Comparison of ENCODE assay signal across 21 cellular contexts in the genomic region with DNA sequence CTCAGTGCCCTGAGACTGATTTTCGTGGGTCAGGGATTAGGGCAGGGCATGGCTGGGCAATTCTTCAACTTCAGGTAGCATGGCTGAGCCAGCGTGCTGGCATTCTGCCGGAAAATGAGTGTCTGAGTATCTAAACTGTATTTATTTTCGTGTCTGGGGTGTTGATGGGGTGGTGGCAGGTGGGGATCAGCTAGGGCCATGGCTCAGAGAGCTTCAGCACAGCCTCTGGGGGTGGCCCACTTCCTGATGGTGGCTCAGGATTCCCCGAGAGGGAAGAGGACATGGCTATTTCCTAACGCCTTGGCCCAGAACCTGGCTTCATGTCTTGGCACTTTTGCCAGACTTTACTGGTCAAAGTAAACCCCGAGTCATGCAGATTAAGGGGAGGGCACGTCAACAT.
"Had no signal": no experiment of that assay in that cellular context is flagged by ENCODE, and none has a peak within 500 bp of the region (broad histone marks: within the 10 kb centered on the region; RNA-seq: fewer than 3 reads in every experiment).

No MANE protein-coding gene starts in this region.

- H3K27ac Mint-ChIP-seq: activated CD4-positive, alpha-beta memory T cell treated with anti-CD3 and anti-CD28 coated beads for 36 hours; activated naive CD8-positive, alpha-beta T cell treated with anti-CD3 and anti-CD28 coated beads, Interleukin-2, amount 10 ng/mL, durations not matched to agents 7 days and 5 days; activated T-helper 17 cell treated with anti-CD3 and anti-CD28 coated beads, Interleukin-2, amount 50 U/mL, for 72 hours; T-helper 17 cell had no signal

- H3K27me3 ChIP-seq: adrenal gland, MG63 had no signal

- H3K4me1 Mint-ChIP-seq: activated T-helper 17 cell treated with anti-CD3 and anti-CD28 coated beads, Interleukin-2, amount 50 U/mL, for 72 hours; T-helper 17 cell had no signal

- H3K27me3 Mint-ChIP-seq: activated CD4-positive, alpha-beta memory T cell treated with anti-CD3 and anti-CD28 coated beads for 36 hours; activated T-helper 17 cell treated with anti-CD3 and anti-CD28 coated beads, Interleukin-2, amount 50 U/mL, for 72 hours; T-helper 17 cell had no signal

- H3K36me3 Mint-ChIP-seq: activated CD4-positive, alpha-beta memory T cell treated with anti-CD3 and anti-CD28 coated beads for 36 hours; activated naive CD8-positive, alpha-beta T cell treated with anti-CD3 and anti-CD28 coated beads, Interleukin-2, amount 10 ng/mL, durations not matched to agents 7 days and 5 days; WTC11 had no signal

- H3K9me3 Mint-ChIP-seq: activated CD4-positive, alpha-beta memory T cell treated with anti-CD3 and anti-CD28 coated beads for 36 hours; activated naive CD8-positive, alpha-beta T cell treated with anti-CD3 and anti-CD28 coated beads, Interleukin-2, amount 10 ng/mL, durations not matched to agents 7 days and 5 days; activated T-cell treated with anti-CD3 and anti-CD28 coated beads, Interleukin-2, amount 50 U/mL, for 4 hours; activated T-helper 17 cell treated with anti-CD3 and anti-CD28 coated beads, Interleukin-2, amount 50 U/mL, for 72 hours; WTC11 had no signal

- H3K36me3 ChIP-seq: adrenal gland, MG63 had no signal

- ATAC-seq: activated T-cell treated with anti-CD3 and anti-CD28 coated beads, Interleukin-2, amount 50 U/mL, for 4 hours; activated T-helper 17 cell treated with anti-CD3 and anti-CD28 coated beads, Interleukin-2, amount 50 U/mL, for 72 hours; T-helper 17 cell; WTC11 had no signal

- H3K4me3 ChIP-seq: adrenal gland, MG63 had no signal

- H3K27ac ChIP-seq: adrenal gland had no signal

- DNase-seq: activated CD4-positive, alpha-beta memory T cell treated with anti-CD3 and anti-CD28 coated beads for 36 hours; activated CD4-positive, alpha-beta T cell treated with anti-CD3 and anti-CD28 coated beads for 48 hours; activated CD4-positive, CD25-positive, alpha-beta regulatory T cell treated with anti-CD3 and anti-CD28 coated beads, Interleukin-2, amount 50 U/mL, for 72 hours; activated CD8-positive, alpha-beta memory T cell treated with anti-CD3 and anti-CD28 coated beads for 24 hours; activated naive CD4-positive, alpha-beta T cell treated with anti-CD3 and anti-CD28 coated beads, Interleukin-2, amount 50 U/mL, for 16 hours; activated T-cell treated with anti-CD3 and anti-CD28 coated beads, Interleukin-2, amount 50 U/mL, for 4 hours; anterior cingulate cortex; caudate nucleus; NCI-H1105; NCI-H1436; NCI-H1694 treated with DMSO at 0.1 percent for 48 hours; NCI-H2029 treated with DMSO at 0.1 percent for 48 hours; NCI-H510A treated with DMSO at 0.1 percent for 48 hours; SHP77; T-helper 17 cell; T-helper 9 cell had no signal

- H3K4me3 Mint-ChIP-seq: activated CD4-positive, alpha-beta memory T cell treated with anti-CD3 and anti-CD28 coated beads for 36 hours; activated naive CD8-positive, alpha-beta T cell treated with anti-CD3 and anti-CD28 coated beads, Interleukin-2, amount 10 ng/mL, durations not matched to agents 7 days and 5 days; activated T-cell treated with anti-CD3 and anti-CD28 coated beads, Interleukin-2, amount 50 U/mL, for 4 hours; activated T-helper 17 cell treated with anti-CD3 and anti-CD28 coated beads, Interleukin-2, amount 50 U/mL, for 72 hours; T-helper 17 cell; WTC11 had no signal

- H3K9me3 ChIP-seq: adrenal gland, MG63 had no signal
